Comparison of ENCODE assay signal across 1 cellular context in the genomic region with DNA sequence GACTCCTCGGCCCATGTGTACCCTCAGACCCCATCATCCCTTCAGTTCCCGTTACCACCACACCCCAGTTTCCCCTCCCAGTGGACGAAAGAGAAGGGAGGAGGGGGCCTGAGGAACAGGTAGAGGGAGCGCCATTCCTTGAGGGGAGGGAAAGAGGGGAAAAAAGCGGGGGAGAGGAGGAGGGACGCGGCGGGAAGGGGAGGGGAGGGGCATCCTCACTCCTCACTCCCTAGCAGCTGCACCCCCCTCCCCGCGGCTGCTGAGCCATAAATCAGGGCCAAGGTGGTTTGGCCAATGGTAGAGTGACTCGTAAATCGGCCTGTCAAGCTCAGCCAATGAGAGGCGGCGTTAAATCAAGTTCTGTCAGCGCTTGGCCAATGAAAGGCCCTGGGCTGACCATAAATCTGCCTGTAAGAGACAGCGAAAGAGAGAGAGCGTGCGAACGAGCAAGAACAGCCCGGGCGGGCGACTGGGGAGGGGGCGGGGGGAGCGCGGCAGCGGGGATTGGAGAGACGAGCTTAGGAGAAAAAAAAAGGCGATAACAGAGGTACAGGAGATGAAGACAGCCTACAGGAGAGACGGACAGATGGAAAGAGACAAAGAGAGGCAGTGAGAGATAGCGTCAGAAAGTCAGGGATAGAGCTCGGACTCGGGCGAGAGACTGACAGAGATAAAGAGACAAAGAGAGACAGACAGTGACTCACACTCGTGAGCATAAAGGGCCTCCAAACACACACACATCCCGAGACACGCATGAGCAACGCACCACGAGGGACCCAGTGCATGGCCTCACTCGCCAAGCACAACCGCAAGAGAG.
TF ChIP-seq lines count a peak whose summit lies in the region.

No MANE protein-coding gene starts in this region.

TF ChIP-seq in GM12878, 131 proteins besides CTCF, POLR2A, EP300 and RAD21 (continued from another document and continues in another):
- TF ChIP-seq FOXM1 (IDR thresholded peaks at IDR 0.05; ENCODE audit: low read depth, low read length), result 0 out of 2 replicates have a peak, but pooled peaks have one; percentile 62
- TF ChIP-seq PAX8 (IDR thresholded peaks at IDR 0.05), result no peak
- TF ChIP-seq POLR2AphosphoS5 (IDR thresholded peaks at IDR 0.05; ENCODE audit: low read length), result peak; percentile 68; the same call in 1 of the 2 replicates
- TF ChIP-seq POLR2AphosphoS2 (IDR thresholded peaks at IDR 0.05; ENCODE audit: low read depth, low read length), result no peak
- TF ChIP-seq, protein P1, sequence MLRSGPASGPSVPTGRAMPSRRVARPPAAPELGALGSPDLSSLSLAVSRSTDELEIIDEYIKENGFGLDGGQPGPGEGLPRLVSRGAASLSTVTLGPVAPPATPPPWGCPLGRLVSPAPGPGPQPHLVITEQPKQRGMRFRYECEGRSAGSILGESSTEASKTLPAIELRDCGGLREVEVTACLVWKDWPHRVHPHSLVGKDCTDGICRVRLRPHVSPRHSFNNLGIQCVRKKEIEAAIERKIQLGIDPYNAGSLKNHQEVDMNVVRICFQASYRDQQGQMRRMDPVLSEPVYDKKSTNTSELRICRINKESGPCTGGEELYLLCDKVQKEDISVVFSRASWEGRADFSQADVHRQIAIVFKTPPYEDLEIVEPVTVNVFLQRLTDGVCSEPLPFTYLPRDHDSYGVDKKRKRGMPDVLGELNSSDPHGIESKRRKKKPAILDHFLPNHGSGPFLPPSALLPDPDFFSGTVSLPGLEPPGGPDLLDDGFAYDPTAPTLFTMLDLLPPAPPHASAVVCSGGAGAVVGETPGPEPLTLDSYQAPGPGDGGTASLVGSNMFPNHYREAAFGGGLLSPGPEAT (IDR thresholded peaks at IDR 0.05; ENCODE audit: low read depth), result peak; percentile 61; the same call in 1 of the 2 replicates
- TF ChIP-seq YBX1 (IDR thresholded peaks at IDR 0.05), result no peak
- TF ChIP-seq EED (IDR thresholded peaks at IDR 0.05; ENCODE audit: low read depth), result peak; percentile 64; the same call in 1 of the 2 replicates
- TF ChIP-seq MTA2 (IDR thresholded peaks at IDR 0.05; ENCODE audit: low read depth), result peak; percentile 50; the same call in 1 of the 2 replicates
- TF ChIP-seq WRNIP1 (IDR thresholded peaks at IDR 0.05; ENCODE audit: borderline replicate concordance, low read depth, low read length), result no peak
- no peak; the same call in 1 of the 2 replicates for TF ChIP-seq NFYA (IDR thresholded peaks at IDR 0.05; ENCODE audit: borderline replicate concordance, low read depth, low read length)
- TF ChIP-seq ESRRA (IDR thresholded peaks at IDR 0.05; ENCODE audit: low read length), result no peak
- no peak for TF ChIP-seq KLF5 (IDR thresholded peaks at IDR 0.05; ENCODE audit: partially characterized antibody)
- no peak for TF ChIP-seq JUNB (IDR thresholded peaks at IDR 0.05)
- TF ChIP-seq ELK1 (IDR thresholded peaks at IDR 0.05; ENCODE audit: low read depth, low read length), result no peak
- no peak for TF ChIP-seq YY1 (IDR thresholded peaks at IDR 0.05; ENCODE audit: low read depth, low read length)
- TF ChIP-seq, protein P2, sequence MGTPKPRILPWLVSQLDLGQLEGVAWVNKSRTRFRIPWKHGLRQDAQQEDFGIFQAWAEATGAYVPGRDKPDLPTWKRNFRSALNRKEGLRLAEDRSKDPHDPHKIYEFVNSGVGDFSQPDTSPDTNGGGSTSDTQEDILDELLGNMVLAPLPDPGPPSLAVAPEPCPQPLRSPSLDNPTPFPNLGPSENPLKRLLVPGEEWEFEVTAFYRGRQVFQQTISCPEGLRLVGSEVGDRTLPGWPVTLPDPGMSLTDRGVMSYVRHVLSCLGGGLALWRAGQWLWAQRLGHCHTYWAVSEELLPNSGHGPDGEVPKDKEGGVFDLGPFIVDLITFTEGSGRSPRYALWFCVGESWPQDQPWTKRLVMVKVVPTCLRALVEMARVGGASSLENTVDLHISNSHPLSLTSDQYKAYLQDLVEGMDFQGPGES (IDR thresholded peaks at IDR 0.05), result peak; percentile 88; the same call in 1 of the 2 replicates
- peak in 1 of 2 experiments; percentile 61; a peak in 3 of 4 replicates for TF ChIP-seq IKZF2 (IDR thresholded peaks at IDR 0.05)
- no peak for TF ChIP-seq GABPA (IDR thresholded peaks at IDR 0.05; ENCODE audit: low read depth)
- peak; percentile 83 for TF ChIP-seq MXI1 (IDR thresholded peaks at IDR 0.05; ENCODE audit: low read depth, low read length)
- TF ChIP-seq, protein P3, sequence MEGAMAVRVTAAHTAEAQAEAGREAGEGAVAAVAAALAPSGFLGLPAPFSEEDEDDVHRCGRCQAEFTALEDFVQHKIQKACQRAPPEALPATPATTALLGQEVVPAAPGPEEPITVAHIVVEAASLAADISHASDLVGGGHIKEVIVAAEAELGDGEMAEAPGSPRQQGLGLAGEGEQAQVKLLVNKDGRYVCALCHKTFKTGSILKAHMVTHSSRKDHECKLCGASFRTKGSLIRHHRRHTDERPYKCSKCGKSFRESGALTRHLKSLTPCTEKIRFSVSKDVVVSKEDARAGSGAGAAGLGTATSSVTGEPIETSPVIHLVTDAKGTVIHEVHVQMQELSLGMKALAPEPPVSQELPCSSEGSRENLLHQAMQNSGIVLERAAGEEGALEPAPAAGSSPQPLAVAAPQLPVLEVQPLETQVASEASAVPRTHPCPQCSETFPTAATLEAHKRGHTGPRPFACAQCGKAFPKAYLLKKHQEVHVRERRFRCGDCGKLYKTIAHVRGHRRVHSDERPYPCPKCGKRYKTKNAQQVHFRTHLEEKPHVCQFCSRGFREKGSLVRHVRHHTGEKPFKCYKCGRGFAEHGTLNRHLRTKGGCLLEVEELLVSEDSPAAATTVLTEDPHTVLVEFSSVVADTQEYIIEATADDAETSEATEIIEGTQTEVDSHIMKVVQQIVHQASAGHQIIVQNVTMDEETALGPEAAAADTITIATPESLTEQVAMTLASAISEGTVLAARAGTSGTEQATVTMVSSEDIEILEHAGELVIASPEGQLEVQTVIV (IDR thresholded peaks at IDR 0.05; ENCODE audit: borderline replicate concordance, partially characterized antibody), result peak; percentile 57
- TF ChIP-seq TCF12 (IDR thresholded peaks at IDR 0.05; ENCODE audit: low read depth, low read length), result no peak; the same call in 1 of the 2 replicates
- peak; percentile 94 for TF ChIP-seq RFX5 (IDR thresholded peaks at IDR 0.05; ENCODE audit: low read depth, low read length)
- no peak for TF ChIP-seq MYB (IDR thresholded peaks at IDR 0.05; ENCODE audit: borderline replicate concordance, low read depth, low read length)
- no peak for TF ChIP-seq CHD1 (IDR thresholded peaks at IDR 0.05; ENCODE audit: low read depth, low read length)
- TF ChIP-seq, protein P4, sequence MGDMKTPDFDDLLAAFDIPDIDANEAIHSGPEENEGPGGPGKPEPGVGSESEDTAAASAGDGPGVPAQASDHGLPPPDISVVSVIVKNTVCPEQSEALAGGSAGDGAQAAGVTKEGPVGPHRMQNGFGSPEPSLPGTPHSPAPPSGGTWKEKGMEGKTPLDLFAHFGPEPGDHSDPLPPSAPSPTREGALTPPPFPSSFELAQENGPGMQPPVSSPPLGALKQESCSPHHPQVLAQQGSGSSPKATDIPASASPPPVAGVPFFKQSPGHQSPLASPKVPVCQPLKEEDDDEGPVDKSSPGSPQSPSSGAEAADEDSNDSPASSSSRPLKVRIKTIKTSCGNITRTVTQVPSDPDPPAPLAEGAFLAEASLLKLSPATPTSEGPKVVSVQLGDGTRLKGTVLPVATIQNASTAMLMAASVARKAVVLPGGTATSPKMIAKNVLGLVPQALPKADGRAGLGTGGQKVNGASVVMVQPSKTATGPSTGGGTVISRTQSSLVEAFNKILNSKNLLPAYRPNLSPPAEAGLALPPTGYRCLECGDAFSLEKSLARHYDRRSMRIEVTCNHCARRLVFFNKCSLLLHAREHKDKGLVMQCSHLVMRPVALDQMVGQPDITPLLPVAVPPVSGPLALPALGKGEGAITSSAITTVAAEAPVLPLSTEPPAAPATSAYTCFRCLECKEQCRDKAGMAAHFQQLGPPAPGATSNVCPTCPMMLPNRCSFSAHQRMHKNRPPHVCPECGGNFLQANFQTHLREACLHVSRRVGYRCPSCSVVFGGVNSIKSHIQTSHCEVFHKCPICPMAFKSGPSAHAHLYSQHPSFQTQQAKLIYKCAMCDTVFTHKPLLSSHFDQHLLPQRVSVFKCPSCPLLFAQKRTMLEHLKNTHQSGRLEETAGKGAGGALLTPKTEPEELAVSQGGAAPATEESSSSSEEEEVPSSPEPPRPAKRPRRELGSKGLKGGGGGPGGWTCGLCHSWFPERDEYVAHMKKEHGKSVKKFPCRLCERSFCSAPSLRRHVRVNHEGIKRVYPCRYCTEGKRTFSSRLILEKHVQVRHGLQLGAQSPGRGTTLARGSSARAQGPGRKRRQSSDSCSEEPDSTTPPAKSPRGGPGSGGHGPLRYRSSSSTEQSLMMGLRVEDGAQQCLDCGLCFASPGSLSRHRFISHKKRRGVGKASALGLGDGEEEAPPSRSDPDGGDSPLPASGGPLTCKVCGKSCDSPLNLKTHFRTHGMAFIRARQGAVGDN (IDR thresholded peaks at IDR 0.05), result peak; percentile 39; the same call in 1 of the 2 replicates
- TF ChIP-seq SUPT20H (IDR thresholded peaks at IDR 0.05; ENCODE audit: borderline replicate concordance, control insufficient read depth, low read depth, low read length), result no peak
- TF ChIP-seq RUNX3 (IDR thresholded peaks at IDR 0.05; ENCODE audit: low read length), result peak; percentile 60
- TF ChIP-seq, protein P5, sequence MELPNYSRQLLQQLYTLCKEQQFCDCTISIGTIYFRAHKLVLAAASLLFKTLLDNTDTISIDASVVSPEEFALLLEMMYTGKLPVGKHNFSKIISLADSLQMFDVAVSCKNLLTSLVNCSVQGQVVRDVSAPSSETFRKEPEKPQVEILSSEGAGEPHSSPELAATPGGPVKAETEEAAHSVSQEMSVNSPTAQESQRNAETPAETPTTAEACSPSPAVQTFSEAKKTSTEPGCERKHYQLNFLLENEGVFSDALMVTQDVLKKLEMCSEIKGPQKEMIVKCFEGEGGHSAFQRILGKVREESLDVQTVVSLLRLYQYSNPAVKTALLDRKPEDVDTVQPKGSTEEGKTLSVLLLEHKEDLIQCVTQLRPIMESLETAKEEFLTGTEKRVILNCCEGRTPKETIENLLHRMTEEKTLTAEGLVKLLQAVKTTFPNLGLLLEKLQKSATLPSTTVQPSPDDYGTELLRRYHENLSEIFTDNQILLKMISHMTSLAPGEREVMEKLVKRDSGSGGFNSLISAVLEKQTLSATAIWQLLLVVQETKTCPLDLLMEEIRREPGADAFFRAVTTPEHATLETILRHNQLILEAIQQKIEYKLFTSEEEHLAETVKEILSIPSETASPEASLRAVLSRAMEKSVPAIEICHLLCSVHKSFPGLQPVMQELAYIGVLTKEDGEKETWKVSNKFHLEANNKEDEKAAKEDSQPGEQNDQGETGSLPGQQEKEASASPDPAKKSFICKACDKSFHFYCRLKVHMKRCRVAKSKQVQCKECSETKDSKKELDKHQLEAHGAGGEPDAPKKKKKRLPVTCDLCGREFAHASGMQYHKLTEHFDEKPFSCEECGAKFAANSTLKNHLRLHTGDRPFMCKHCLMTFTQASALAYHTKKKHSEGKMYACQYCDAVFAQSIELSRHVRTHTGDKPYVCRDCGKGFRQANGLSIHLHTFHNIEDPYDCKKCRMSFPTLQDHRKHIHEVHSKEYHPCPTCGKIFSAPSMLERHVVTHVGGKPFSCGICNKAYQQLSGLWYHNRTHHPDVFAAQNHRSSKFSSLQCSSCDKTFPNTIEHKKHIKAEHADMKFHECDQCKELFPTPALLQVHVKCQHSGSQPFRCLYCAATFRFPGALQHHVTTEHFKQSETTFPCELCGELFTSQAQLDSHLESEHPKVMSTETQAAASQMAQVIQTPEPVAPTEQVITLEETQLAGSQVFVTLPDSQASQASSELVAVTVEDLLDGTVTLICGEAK (IDR thresholded peaks at IDR 0.05; ENCODE audit: borderline replicate concordance), result no peak; the same call in 1 of the 2 replicates
- no peak for TF ChIP-seq NRF1 (conservative IDR thresholded peaks at IDR 0.05; ENCODE audit: low read depth, low read length)
- TF ChIP-seq, protein P6, sequence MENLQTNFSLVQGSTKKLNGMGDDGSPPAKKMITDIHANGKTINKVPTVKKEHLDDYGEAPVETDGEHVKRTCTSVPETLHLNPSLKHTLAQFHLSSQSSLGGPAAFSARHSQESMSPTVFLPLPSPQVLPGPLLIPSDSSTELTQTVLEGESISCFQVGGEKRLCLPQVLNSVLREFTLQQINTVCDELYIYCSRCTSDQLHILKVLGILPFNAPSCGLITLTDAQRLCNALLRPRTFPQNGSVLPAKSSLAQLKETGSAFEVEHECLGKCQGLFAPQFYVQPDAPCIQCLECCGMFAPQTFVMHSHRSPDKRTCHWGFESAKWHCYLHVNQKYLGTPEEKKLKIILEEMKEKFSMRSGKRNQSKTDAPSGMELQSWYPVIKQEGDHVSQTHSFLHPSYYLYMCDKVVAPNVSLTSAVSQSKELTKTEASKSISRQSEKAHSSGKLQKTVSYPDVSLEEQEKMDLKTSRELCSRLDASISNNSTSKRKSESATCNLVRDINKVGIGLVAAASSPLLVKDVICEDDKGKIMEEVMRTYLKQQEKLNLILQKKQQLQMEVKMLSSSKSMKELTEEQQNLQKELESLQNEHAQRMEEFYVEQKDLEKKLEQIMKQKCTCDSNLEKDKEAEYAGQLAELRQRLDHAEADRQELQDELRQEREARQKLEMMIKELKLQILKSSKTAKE (IDR thresholded peaks at IDR 0.05; ENCODE audit: low read depth, poor library complexity, severe bottlenecking), result peak; percentile 35
- no peak for TF ChIP-seq BACH1 (IDR thresholded peaks at IDR 0.05; ENCODE audit: borderline replicate concordance)
- no peak for TF ChIP-seq CBX3 (IDR thresholded peaks at IDR 0.05; ENCODE audit: borderline replicate concordance, low read depth)
- no peak for TF ChIP-seq NFXL1 (IDR thresholded peaks at IDR 0.05; ENCODE audit: borderline replicate concordance)
- peak; percentile 91 for TF ChIP-seq FOS (IDR thresholded peaks at IDR 0.05; ENCODE audit: borderline replicate concordance, extremely low read depth, insufficient read length)
- TF ChIP-seq NFIC (IDR thresholded peaks at IDR 0.05; ENCODE audit: low read depth, low read length), result no peak
- peak; percentile 17; the same call in 1 of the 2 replicates for TF ChIP-seq ATF2 (IDR thresholded peaks at IDR 0.05; ENCODE audit: low read length)
- no peak for TF ChIP-seq BCL11A (IDR thresholded peaks at IDR 0.05; ENCODE audit: low read depth, low read length)
- TF ChIP-seq GATAD2B (conservative IDR thresholded peaks at IDR 0.05; ENCODE audit: low read depth), result no peak
- no peak; the same call in 1 of the 2 replicates for TF ChIP-seq RB1 (IDR thresholded peaks at IDR 0.05; ENCODE audit: borderline replicate concordance)
- no peak for TF ChIP-seq NR2C1 (IDR thresholded peaks at IDR 0.05)
